8 cellular contexts compared by ENCODE assay signal in the genomic region with DNA sequence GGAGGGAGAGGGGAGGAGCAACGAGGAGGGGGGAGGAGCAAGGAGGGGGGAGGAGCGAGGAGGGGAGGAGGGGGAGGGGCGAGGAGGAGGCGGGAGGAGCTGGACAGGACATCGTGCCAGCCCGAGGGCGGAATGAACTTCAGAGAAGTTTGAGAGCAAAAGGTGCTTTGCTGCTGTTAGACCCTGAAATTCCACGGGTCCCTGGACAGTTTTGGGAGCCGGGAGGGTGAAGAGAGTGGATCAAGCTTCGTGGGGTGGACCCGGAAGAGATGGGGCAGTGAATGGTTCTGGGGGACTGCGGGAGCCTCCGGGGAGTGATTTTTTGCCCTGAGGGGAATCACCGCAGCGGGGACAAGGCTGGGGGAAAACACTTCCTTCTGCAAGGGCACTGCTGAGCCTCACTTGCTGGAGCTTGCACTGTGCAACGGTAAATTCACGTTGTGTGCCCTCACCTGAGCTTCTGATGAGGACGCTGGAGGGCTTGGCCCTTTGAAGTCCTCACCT. TPM values are rescaled to one million over a fixed set of nuclear protein-coding genes. Genes with fewer than 3 reads are reported as not detected.
DNase-seq lines count a peak whose midpoint lies in the region; ATAC-seq and TF ChIP-seq lines count a peak whose summit lies in the region.

No MANE protein-coding gene starts in this region.

- no peak for TF ChIP-seq CTCF in NB4 (IDR thresholded peaks at IDR 0.05; ENCODE audit: low read depth, low read length)

- no peak overlapping the region for H3K27ac ChIP-seq in urinary bladder (ENCODE audit: low read depth)

- H3K27ac Mint-ChIP-seq in activated T-helper 17 cell treated with anti-CD3 and anti-CD28 coated beads, Interleukin-2, amount 50 U/mL, for 72 hours = peak overlapping the region; percentile 96

- peak; percentile 17 for ATAC-seq in activated T-helper 17 cell treated with anti-CD3 and anti-CD28 coated beads, Interleukin-2, amount 50 U/mL, for 72 hours (replicated peaks)
- ATAC-seq in left lobe of liver = peak; percentile 17

- H3K4me3 ChIP-seq in NB4 (ENCODE audit: low read depth, low read length) = peak overlapping the region; percentile 76
- peak overlapping the region; percentile 19 for H3K4me3 ChIP-seq in urinary bladder (ENCODE audit: low read depth, low read length)

- WGBS in urinary bladder = 65% methylated on average over 17 of the region's 18 CpGs

- H3K4me3 Mint-ChIP-seq in activated T-helper 17 cell treated with anti-CD3 and anti-CD28 coated beads, Interleukin-2, amount 50 U/mL, for 72 hours = peak overlapping the region; percentile 84

- H3K9me3 Mint-ChIP-seq in activated T-helper 17 cell treated with anti-CD3 and anti-CD28 coated beads, Interleukin-2, amount 50 U/mL, for 72 hours = no peaks in the 10 kb centered on the region

- peaks cover 20% of the 10 kb centered on the region for H3K36me3 Mint-ChIP-seq in activated T-helper 17 cell treated with anti-CD3 and anti-CD28 coated beads, Interleukin-2, amount 50 U/mL, for 72 hours (ENCODE audit: low read depth)

- H3K27me3 Mint-ChIP-seq in activated T-helper 17 cell treated with anti-CD3 and anti-CD28 coated beads, Interleukin-2, amount 50 U/mL, for 72 hours = no peaks in the 10 kb centered on the region

- TF ChIP-seq POLR2A in NB4 (IDR thresholded peaks at IDR 0.05; ENCODE audit: extremely low read depth, insufficient read length) = peak; percentile 55

- H3K4me1 Mint-ChIP-seq in activated T-helper 17 cell treated with anti-CD3 and anti-CD28 coated beads, Interleukin-2, amount 50 U/mL, for 72 hours = peaks cover 13% of the 10 kb centered on the region

- DNase-seq in DMS53 (lab: John Stamatoyannopoulos, UW) (peak; percentile 66), NB4 (ENCODE audit: low read depth) (peak; percentile 77), left lobe of liver (ENCODE audit: low spot score) (peak; percentile 48), NCI-H510A (lab: John Stamatoyannopoulos, UW) (no peak), NCI-H1436 (lab: John Stamatoyannopoulos, UW) (no peak), DMS114 treated with DMSO at 0.1 percent for 48 hours (lab: John Stamatoyannopoulos, UW; ENCODE audit: unreplicated experiment) (no peak)

- no peaks in the 10 kb centered on the region for H3K36me3 ChIP-seq in urinary bladder (ENCODE audit: insufficient read depth)

- no peaks in the 10 kb centered on the region for H3K4me1 ChIP-seq in urinary bladder (ENCODE audit: insufficient read depth)

RNA-seq across cellular contexts. Expression of a gene that starts 10.7 kb away (rescaled TPM):
- total RNA-seq in activated T-helper 17 cell treated with anti-CD3 and anti-CD28 coated beads, Interleukin-2, amount 50 U/mL, for 72 hours = 1 to 10 TPM in 1 of 2 donors, under 1 TPM in 1; 0.43 to 2.2 TPM
- total RNA-seq in left lobe of liver = 1.9 TPM
- not detected for total RNA-seq in urinary bladder
- 0.67 TPM for polyA plus RNA-seq in urinary bladder

RNA-seq across cellular contexts. Expression of a gene that starts 21.4 kb away (rescaled TPM):
- total RNA-seq in activated T-helper 17 cell treated with anti-CD3 and anti-CD28 coated beads, Interleukin-2, amount 50 U/mL, for 72 hours = 100 to 1,000 TPM in 1 of 2 donors, 10 to 100 TPM in 1; 31.7 to 196 TPM
- total RNA-seq in left lobe of liver = 37.0 TPM
- 9.5 TPM for total RNA-seq in urinary bladder
- 36.3 TPM for polyA plus RNA-seq in urinary bladder

RNA-seq across cellular contexts. Expression of a gene that starts 30.8 kb away (rescaled TPM):
- total RNA-seq in activated T-helper 17 cell treated with anti-CD3 and anti-CD28 coated beads, Interleukin-2, amount 50 U/mL, for 72 hours = 100 to 1,000 TPM; 153 to 211 TPM
- total RNA-seq in left lobe of liver (49.5 TPM), urinary bladder (58.5 TPM)
- 102 TPM for polyA plus RNA-seq in urinary bladder

RNA-seq across cellular contexts. Expression of a gene that starts 31.4 kb away (rescaled TPM):
- total RNA-seq in activated T-helper 17 cell treated with anti-CD3 and anti-CD28 coated beads, Interleukin-2, amount 50 U/mL, for 72 hours = 10 to 100 TPM; 16.5 to 48.5 TPM
- total RNA-seq in left lobe of liver (21.4 TPM), urinary bladder (7.3 TPM)
- 21.7 TPM for polyA plus RNA-seq in urinary bladder

RNA-seq across cellular contexts. Expression of a gene that starts 31.8 kb away (rescaled TPM):
- total RNA-seq in activated T-helper 17 cell treated with anti-CD3 and anti-CD28 coated beads, Interleukin-2, amount 50 U/mL, for 72 hours = not detected
- total RNA-seq in left lobe of liver (not detected), urinary bladder (not detected)
- polyA plus RNA-seq in urinary bladder = not detected

Comparison
In these comparisons a context has a peak if more than half of its experiments do, and no peak if none do; other contexts are left out.
1. DNase-seq: peak in DMS53 (single experiment), NB4 (single experiment) and left lobe of liver (single experiment); none in NCI-H510A (single experiment), NCI-H1436 (single experiment) and DMS114 treated with DMSO at 0.1 percent for 48 hours (single experiment).